ENCODE assay signal across 7 cellular contexts in genomic region chr9:107491081-107492053, GRCh38. TPM values are rescaled to one million over a fixed set of nuclear protein-coding genes. Genes with fewer than 3 reads are reported as not detected.
DNase-seq lines count a peak whose midpoint lies in the region; ATAC-seq, FAIRE-seq and TF ChIP-seq lines count a peak whose summit lies in the region.

No MANE protein-coding gene starts in this region.

- peaks cover 5% of the 10 kb centered on the region; the same call in 1 of the 2 replicates for H3K36me3 ChIP-seq in PC-9 (ENCODE audit: low read depth)
- H3K36me3 ChIP-seq in HepG2 (replicated peaks in 1 of 2; ENCODE audit: control insufficient read depth in 1 of 2, insufficient read depth in 2 of 2, low read length in 2 of 2), result no peaks in the 10 kb centered on the region

- peaks cover 14% of the 10 kb centered on the region for H4K20me1 ChIP-seq in PC-9 (ENCODE audit: insufficient read depth)
- no peaks in the 10 kb centered on the region for H4K20me1 ChIP-seq in HepG2 (ENCODE audit: insufficient read depth, low read length)

- H3K79me2 ChIP-seq in PC-9 (ENCODE audit: low read depth), result peaks cover 30% of the 10 kb centered on the region
- H3K79me2 ChIP-seq in HepG2 (ENCODE audit: insufficient read depth, low read length), result no peaks in the 10 kb centered on the region

- H3K4me3 ChIP-seq in PC-9 (no peak overlapping the region), choroid plexus epithelial cell (ENCODE audit: low read depth, low read length) (peak overlapping the region; percentile 61), HepG2 (replicated peaks in 1 of 3; ENCODE audit: insufficient read depth in 1 of 3, low read depth in 2 of 3, low read length in 3 of 3) (no peak overlapping the region; a peak in 1 of 6 replicates)

- no peaks in the 10 kb centered on the region for H3K9me2 ChIP-seq in PC-9 (ENCODE audit: insufficient read depth)

- ATAC-seq in HepG2, result no peak
- no peak for ATAC-seq in stimulated activated memory B cell treated with anti-CD40 and anti-IgM and Interleukin-4, amounts not matched to agents 10 μg/mL and 1 μg/mL and 100 μg/mL, for 72 hours

- H3K36me3 Mint-ChIP-seq in stimulated activated memory B cell treated with anti-CD40 and anti-IgM and Interleukin-4, amounts not matched to agents 10 μg/mL and 1 μg/mL and 100 μg/mL, for 72 hours, result no peaks in the 10 kb centered on the region

- H3K9me3 ChIP-seq in PC-9 (ENCODE audit: insufficient read depth, low read depth) (no peaks in the 10 kb centered on the region), HepG2 (ENCODE audit: low read length) (no peaks in the 10 kb centered on the region)

- peaks cover 31% of the 10 kb centered on the region for H3K4me1 Mint-ChIP-seq in stimulated activated memory B cell treated with anti-CD40 and anti-IgM and Interleukin-4, amounts not matched to agents 10 μg/mL and 1 μg/mL and 100 μg/mL, for 72 hours

- TF ChIP-seq EP300 in HepG2 (IDR thresholded peaks at IDR 0.05; ENCODE audit: low read depth in 2 of 2, low read length in 2 of 2) (no peak), HepG2 (CRISPR knock-in tag; IDR thresholded peaks at IDR 0.05; ENCODE audit: borderline replicate concordance) (no peak)

- peak overlapping the region; percentile 61 for H3K4me3 Mint-ChIP-seq in stimulated activated memory B cell treated with anti-CD40 and anti-IgM and Interleukin-4, amounts not matched to agents 10 μg/mL and 1 μg/mL and 100 μg/mL, for 72 hours

- H3F3A ChIP-seq in PC-9 (ENCODE audit: insufficient read depth, low read depth), result peaks cover 14% of the 10 kb centered on the region; the same call in 1 of the 2 replicates

- no peaks in the 10 kb centered on the region for H3K27me3 ChIP-seq in PC-9 (ENCODE audit: insufficient read depth, low read depth)
- peaks cover 0 to 58% of the 10 kb centered on the region in 2 experiments; a peak in 3 of 5 replicates for H3K27me3 ChIP-seq in HepG2 (ENCODE audit: control insufficient read depth in 1 of 2, insufficient read depth in 2 of 2, low read length in 2 of 2)

- DNase-seq in PC-9 (peak in 1 of 2 experiments; percentile 74), choroid plexus epithelial cell (ENCODE audit: low read depth) (peak; percentile 37), HepG2 (ENCODE audit: low spot score) (no peak), GM13976 (ENCODE audit: low spot score) (no peak), activated gamma-delta T cell treated with Interleukin-2 at 50 U/mL for 16 hours (no peak), GM03348 (ENCODE audit: low spot score) (no peak)

- CTCF ChIA-PET in PC-9 (lab: Charles Lee), result interaction anchor here (0.7 kb wide), 1 partner anchor 31 kb away, joined by 5 read pairs; no protein-coding TSS in a partner anchor
- CTCF ChIA-PET in HepG2 (lab: Yijun Ruan, JAX; ENCODE audit: low intra/inter-chr PET ratio, low total read pairs), result no interaction called here

- H2AFZ ChIP-seq in PC-9 (no peak overlapping the region), HepG2 (ENCODE audit: low read length) (no peak overlapping the region)

- H3K27ac Mint-ChIP-seq in stimulated activated memory B cell treated with anti-CD40 and anti-IgM and Interleukin-4, amounts not matched to agents 10 μg/mL and 1 μg/mL and 100 μg/mL, for 72 hours, result no peak overlapping the region

- no peak for TF ChIP-seq POLR2A in HepG2 (IDR thresholded peaks at IDR 0.05; ENCODE audit: insufficient read depth in 1 of 2, low read depth in 2 of 2, low read length in 2 of 2)

- POLR2A ChIA-PET in PC-9 (lab: Charles Lee; ENCODE audit: unreplicated experiment), result interaction anchor here (0.5 to 0.8 kb wide), 4 partner anchors 261 to 786 kb away, joined by 3 to 4 read pairs (median 4); no protein-coding TSS in a partner anchor
- POLR2A ChIA-PET in HepG2 (lab: Yijun Ruan, JAX), result no interaction called here

- intact Hi-C loops in PC-9 (cut with micrococcal nuclease; ENCODE audit: unreplicated experiment) (loop anchor here (2.0 to 5.0 kb wide), 2 partner anchors 96 to 221 kb away; no protein-coding TSS in a partner anchor), HepG2 (cut with micrococcal nuclease; ENCODE audit: unreplicated experiment) (no loop called here)

- no peak for FAIRE-seq in HepG2 (lab: Jason Lieb, UNC)

- peaks cover 67% of the 10 kb centered on the region for H3K27me3 Mint-ChIP-seq in stimulated activated memory B cell treated with anti-CD40 and anti-IgM and Interleukin-4, amounts not matched to agents 10 μg/mL and 1 μg/mL and 100 μg/mL, for 72 hours

- WGBS in HepG2 (ENCODE audit: low lambda C conversion rate), result 34% methylated on average over 43 of the region's 43 CpGs

- in situ Hi-C loops in HepG2 (cut with HindIII; ENCODE audit: extremely low pct_ligation_motif_present, low pct_unique_long_range_greater_than_20kb), result loop anchor here (25.0 kb wide), 2 partner anchors 1071 to 1321 kb away; no protein-coding TSS in a partner anchor
- in situ Hi-C loops in GM13976 (cut with MboI; ENCODE audit: low sequenced_read_pairs, unreplicated experiment), result loop anchor here (25.0 kb wide), 1 partner anchor 771 kb away; no protein-coding TSS in a partner anchor

- peaks cover 15% of the 10 kb centered on the region for H3K4me1 ChIP-seq in PC-9 (replicated peaks; ENCODE audit: insufficient read depth)
- peaks cover 16% of the 10 kb centered on the region for H3K4me1 ChIP-seq in HepG2 (ENCODE audit: insufficient read depth, low read length)

- H3K9ac ChIP-seq in HepG2 (ENCODE audit: insufficient read depth, low read depth, low read length), result no peak overlapping the region

- H3K4me2 ChIP-seq in PC-9 (peak overlapping the region; percentile 92), HepG2 (ENCODE audit: low read depth, low read length) (peak overlapping the region; percentile 36)

- BruUV-seq in PC-9 (replicated peaks; lab: Mats Ljungman, UMichigan), result no TSS peak
- no TSS peak for BruUV-seq in HepG2 (replicated peaks; lab: Mats Ljungman, UMichigan)

- no peak overlapping the region for H3K27ac ChIP-seq in PC-9
- H3K27ac ChIP-seq in HepG2 (ENCODE audit: extremely low read length, insufficient read depth, low read length), result no peak overlapping the region

- no peak for TF ChIP-seq RAD21 in HepG2 (CRISPR knock-in tag; IDR thresholded peaks at IDR 0.05)

- TF ChIP-seq CTCF in PC-9 (conservative IDR thresholded peaks at IDR 0.05), result no peak
- no peak for TF ChIP-seq CTCF in choroid plexus epithelial cell (conservative IDR thresholded peaks at IDR 0.05; ENCODE audit: low read depth, low read length)
- TF ChIP-seq CTCF in HepG2 (CRISPR knock-in tag; IDR thresholded peaks at IDR 0.05), result no peak
- no peak for TF ChIP-seq CTCF in GM13976 (IDR thresholded peaks at IDR 0.05; ENCODE audit: borderline replicate concordance, control extremely low read depth, extremely low read depth, insufficient read depth, missing control alignments)

- H3K9me3 Mint-ChIP-seq in stimulated activated memory B cell treated with anti-CD40 and anti-IgM and Interleukin-4, amounts not matched to agents 10 μg/mL and 1 μg/mL and 100 μg/mL, for 72 hours, result no peaks in the 10 kb centered on the region

TF ChIP-seq in HepG2, 621 proteins besides CTCF, POLR2A, EP300 and RAD21 (continues in another document):
- TF ChIP-seq IRX3 (CRISPR knock-in tag; IDR thresholded peaks at IDR 0.05; ENCODE audit: borderline replicate concordance, low read depth) (no peak), ZNF569 (CRISPR knock-in tag; IDR thresholded peaks at IDR 0.05; ENCODE audit: borderline replicate concordance) (no peak), ZNF20 (CRISPR knock-in tag; IDR thresholded peaks at IDR 0.05) (no peak), RXRA (CRISPR knock-in tag; IDR thresholded peaks at IDR 0.05) (no peak)

RNA-seq across cellular contexts. Expression of gene KLF4, which starts 1.8 kb away (rescaled TPM):
- total RNA-seq in PC-9 (2021), result 48.5 and 49.0 TPM in 2 replicates
- total RNA-seq in HepG2 (2016; rRNA removed; fragmentation: Illumina TruSeq; extraction: Trizol), result 0.20 TPM in 1 of 2 replicates, not detected in the other
- total RNA-seq in HepG2 (2016; cell fraction: cytosol; rRNA removed; fragmentation: Illumina TruSeq; extraction: Trizol; ENCODE audit: low read depth), result not detected in 2 replicates
- 0.28 TPM in 1 of 2 replicates, not detected in the other for total RNA-seq in HepG2 (2016; cell fraction: insoluble cytoplasmic fraction; rRNA removed; fragmentation: Illumina TruSeq; extraction: Trizol)
- total RNA-seq in HepG2 (2016; cell fraction: membrane; rRNA removed; fragmentation: Illumina TruSeq; extraction: Trizol), result 0.09 and 0.17 TPM in 2 replicates
- total RNA-seq in HepG2 (2016; cell fraction: nucleus; rRNA removed; fragmentation: Illumina TruSeq; extraction: Trizol), result 0.40 and 0.88 TPM in 2 replicates
- polyA plus RNA-seq in HepG2 (2011; rRNA removed), result 0.37 and 0.55 TPM in 2 replicates
- 0.42 and 0.46 TPM in 2 replicates for polyA plus RNA-seq in HepG2 (2011; cell fraction: cytosol; rRNA removed)
- polyA plus RNA-seq in HepG2 (2011; cell fraction: nucleus; rRNA removed), result 1.9 and 2.3 TPM in 2 replicates
- polyA plus RNA-seq in HepG2 (2012), result 0.13 and 1.5 TPM in 2 replicates
- not detected in 2 replicates for polyA plus RNA-seq in HepG2 (2016; cell fraction: cytosol; fragmentation: Illumina TruSeq; extraction: Trizol; ENCODE audit: low read depth)
- 0.11 TPM in 1 of 2 replicates, not detected in the other for polyA plus RNA-seq in HepG2 (2016; cell fraction: insoluble cytoplasmic fraction; fragmentation: Illumina TruSeq; extraction: Trizol; ENCODE audit: low read depth)
- 0.07 and 0.26 TPM in 2 replicates for polyA plus RNA-seq in HepG2 (2016; cell fraction: membrane; fragmentation: Illumina TruSeq; extraction: Trizol; ENCODE audit: low read depth)
- polyA plus RNA-seq in HepG2 (2016; cell fraction: nucleus; fragmentation: Illumina TruSeq; extraction: Trizol; ENCODE audit: insufficient read depth, low read depth), result 0.53 and 0.56 TPM in 2 replicates
- 0.56 and 10.8 TPM in 2 replicates for polyA minus RNA-seq in HepG2 (2011; rRNA and poly(A)+ RNA removed; ENCODE audit: low replicate concordance)
- 0.26 and 1.2 TPM in 2 replicates for polyA minus RNA-seq in HepG2 (2011; cell fraction: cytosol; rRNA and poly(A)+ RNA removed)
- polyA minus RNA-seq in HepG2 (2011; cell fraction: nucleus; rRNA and poly(A)+ RNA removed), result 1.1 and 1.3 TPM in 2 replicates

Comparison
In these comparisons a context has a peak if more than half of its experiments do, and no peak if none do; other contexts are left out.
1. RNA of gene KLF4, which starts 1.8 kb away (total RNA-seq): 48.5 to 49.0 TPM in PC-9; 0.09 to 0.88 TPM in HepG2; every median in the first group is over 10 times any median in the second.